1 cellular context compared by ENCODE assay signal in the genomic region with DNA sequence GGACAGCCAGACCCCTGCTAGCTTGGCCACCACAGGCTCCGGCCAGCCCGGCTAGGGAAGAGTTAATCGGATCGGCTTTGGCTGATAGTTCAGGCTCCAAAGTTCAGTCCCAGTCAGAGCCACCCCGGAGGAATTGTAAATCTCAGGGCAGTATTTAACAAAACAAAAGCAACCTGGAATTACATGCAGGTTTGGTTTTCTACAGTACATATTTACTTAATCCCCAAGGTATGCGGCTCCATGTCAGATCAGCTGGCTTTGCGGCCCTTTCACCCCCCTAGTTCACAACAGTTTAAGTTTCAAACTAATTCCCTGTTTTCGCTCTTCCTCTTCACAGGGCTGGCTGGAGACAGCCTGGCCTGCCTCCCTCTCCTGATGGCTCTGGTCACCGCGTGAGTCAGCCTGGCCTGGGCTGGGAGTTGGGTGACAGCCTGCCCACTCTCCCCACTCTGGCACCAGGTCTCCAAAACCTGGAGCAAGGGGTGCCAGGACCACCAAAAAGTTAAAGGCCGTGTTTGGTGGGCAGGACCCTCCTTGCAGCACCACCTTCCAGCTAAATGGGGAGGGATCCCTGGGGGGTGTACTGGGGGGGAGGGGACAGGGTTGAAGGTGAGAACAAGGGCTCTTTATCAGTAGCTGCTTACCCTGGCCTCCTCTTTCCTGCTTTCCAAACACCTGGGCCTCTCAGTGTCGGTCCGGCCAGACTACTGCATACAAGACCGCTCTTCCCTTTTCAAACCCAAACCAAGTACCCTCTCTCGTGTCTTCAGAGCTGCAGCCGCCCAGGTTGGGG.
TF ChIP-seq lines count a peak whose summit lies in the region.

No MANE protein-coding gene starts in this region.

TF ChIP-seq in GM12878, 131 proteins besides CTCF, POLR2A, EP300 and RAD21:
- TF ChIP-seq, protein P1, sequence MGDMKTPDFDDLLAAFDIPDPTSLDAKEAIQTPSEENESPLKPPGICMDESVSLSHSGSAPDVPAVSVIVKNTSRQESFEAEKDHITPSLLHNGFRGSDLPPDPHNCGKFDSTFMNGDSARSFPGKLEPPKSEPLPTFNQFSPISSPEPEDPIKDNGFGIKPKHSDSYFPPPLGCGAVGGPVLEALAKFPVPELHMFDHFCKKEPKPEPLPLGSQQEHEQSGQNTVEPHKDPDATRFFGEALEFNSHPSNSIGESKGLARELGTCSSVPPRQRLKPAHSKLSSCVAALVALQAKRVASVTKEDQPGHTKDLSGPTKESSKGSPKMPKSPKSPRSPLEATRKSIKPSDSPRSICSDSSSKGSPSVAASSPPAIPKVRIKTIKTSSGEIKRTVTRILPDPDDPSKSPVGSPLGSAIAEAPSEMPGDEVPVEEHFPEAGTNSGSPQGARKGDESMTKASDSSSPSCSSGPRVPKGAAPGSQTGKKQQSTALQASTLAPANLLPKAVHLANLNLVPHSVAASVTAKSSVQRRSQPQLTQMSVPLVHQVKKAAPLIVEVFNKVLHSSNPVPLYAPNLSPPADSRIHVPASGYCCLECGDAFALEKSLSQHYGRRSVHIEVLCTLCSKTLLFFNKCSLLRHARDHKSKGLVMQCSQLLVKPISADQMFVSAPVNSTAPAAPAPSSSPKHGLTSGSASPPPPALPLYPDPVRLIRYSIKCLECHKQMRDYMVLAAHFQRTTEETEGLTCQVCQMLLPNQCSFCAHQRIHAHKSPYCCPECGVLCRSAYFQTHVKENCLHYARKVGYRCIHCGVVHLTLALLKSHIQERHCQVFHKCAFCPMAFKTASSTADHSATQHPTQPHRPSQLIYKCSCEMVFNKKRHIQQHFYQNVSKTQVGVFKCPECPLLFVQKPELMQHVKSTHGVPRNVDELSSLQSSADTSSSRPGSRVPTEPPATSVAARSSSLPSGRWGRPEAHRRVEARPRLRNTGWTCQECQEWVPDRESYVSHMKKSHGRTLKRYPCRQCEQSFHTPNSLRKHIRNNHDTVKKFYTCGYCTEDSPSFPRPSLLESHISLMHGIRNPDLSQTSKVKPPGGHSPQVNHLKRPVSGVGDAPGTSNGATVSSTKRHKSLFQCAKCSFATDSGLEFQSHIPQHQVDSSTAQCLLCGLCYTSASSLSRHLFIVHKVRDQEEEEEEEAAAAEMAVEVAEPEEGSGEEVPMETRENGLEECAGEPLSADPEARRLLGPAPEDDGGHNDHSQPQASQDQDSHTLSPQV (IDR thresholded peaks at IDR 0.05), result no peak
- TF ChIP-seq NFXL1 (IDR thresholded peaks at IDR 0.05; ENCODE audit: borderline replicate concordance), result no peak
- TF ChIP-seq SMAD5 (IDR thresholded peaks at IDR 0.05; ENCODE audit: low read depth), result no peak
- peak; percentile 53 for TF ChIP-seq IKZF1 (conservative IDR thresholded peaks at IDR 0.05)
- TF ChIP-seq CEBPB (IDR thresholded peaks at IDR 0.05; ENCODE audit: borderline replicate concordance in 1 of 2, low read depth in 2 of 2, low read length in 2 of 2), result no peak
- 0 out of 2 replicates have a peak, but pooled peaks have one; percentile 20 for TF ChIP-seq NBN (IDR thresholded peaks at IDR 0.05)
